Comparison of ENCODE assay signal across 16 cellular contexts in the genomic region with DNA sequence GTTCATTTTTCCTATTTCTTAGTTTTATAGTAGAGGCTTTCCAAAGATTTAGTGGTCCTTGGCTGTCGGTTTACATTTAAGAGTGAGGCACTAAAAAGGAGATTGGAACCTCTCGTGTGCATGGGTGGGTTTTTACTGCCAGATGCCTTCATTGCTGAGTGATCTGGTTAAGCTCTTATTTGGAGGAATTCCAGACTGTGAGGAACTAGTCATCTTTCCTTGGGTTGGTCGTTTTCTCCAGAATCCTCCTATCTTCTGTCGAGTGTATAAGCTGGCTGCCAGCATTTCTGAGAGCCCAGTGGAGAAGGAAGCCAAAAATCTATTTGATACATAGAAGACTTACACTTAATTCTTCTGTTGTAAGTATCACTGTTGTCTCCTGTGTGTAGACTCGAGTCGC. TPM values are rescaled to one million over a fixed set of nuclear protein-coding genes. Genes with fewer than 3 reads are reported as not detected.
DNase-seq lines count a peak whose midpoint lies in the region; FAIRE-seq and TF ChIP-seq lines count a peak whose summit lies in the region.
"Had no signal": no experiment of that assay in that cellular context is flagged by ENCODE, and none has a peak within 500 bp of the region (broad histone marks: within the 10 kb centered on the region; RNA-seq: fewer than 3 reads in every experiment).

No MANE protein-coding gene starts in this region.

- H3K9me3 ChIP-seq in CD4-positive, alpha-beta memory T cell (ENCODE audit: control insufficient read depth in 1 of 2, low read length in 2 of 2) = no peaks in the 10 kb centered on the region
- H3K9me3 ChIP-seq in MG63 = no peaks in the 10 kb centered on the region

- peaks cover 22% of the 10 kb centered on the region for H3K4me1 ChIP-seq in CD4-positive, alpha-beta memory T cell (ENCODE audit: insufficient read depth, low read length)

- H3K4me1 Mint-ChIP-seq in CD4-positive, alpha-beta memory T cell = peaks cover 28 to 50% (median 38%) of the 10 kb centered on the region in 4 donors
- peaks cover 11% of the 10 kb centered on the region for H3K4me1 Mint-ChIP-seq in nephron progenitor cell

- H3K27me3 Mint-ChIP-seq in CD4-positive, alpha-beta memory T cell = no peaks in the 10 kb centered on the region
- no peaks in the 10 kb centered on the region for H3K27me3 Mint-ChIP-seq in nephron progenitor cell (ENCODE audit: low read depth, poor library complexity)
- H3K27me3 Mint-ChIP-seq: naive B cell had no signal

- peaks cover 70% of the 10 kb centered on the region for H3K36me3 ChIP-seq in CD4-positive, alpha-beta memory T cell (ENCODE audit: insufficient read depth, low read length)
- H3K36me3 ChIP-seq in MG63 = peaks cover 77% of the 10 kb centered on the region

- CTCF ChIA-PET in CD4-positive, alpha-beta memory T cell (lab: Charles Lee; ENCODE audit: partially characterized antibody) = no interaction called here

- H3K4me3 Mint-ChIP-seq in CD4-positive, alpha-beta memory T cell = no peak overlapping the region
- H3K4me3 Mint-ChIP-seq in nephron progenitor cell = no peak overlapping the region
- H3K4me3 Mint-ChIP-seq: activated T-helper 1 cell treated with anti-CD3 and anti-CD28 coated beads, Interleukin-12 subunit alpha, Interleukin-12 subunit beta, Interleukin-2, Interleukin-4 antibody, amounts not matched to agents 30 ng/mL and 10 ng/mL and 1 ng/mL, durations not matched to agents 14 hours and 24 hours and 36 hours; naive B cell had no signal

- no peak for TF ChIP-seq POLR2A in GM12892 (IDR thresholded peaks at IDR 0.05; ENCODE audit: low read depth, low read length)

- H3K27ac Mint-ChIP-seq in CD4-positive, alpha-beta memory T cell = peak overlapping the region in 4 of 7 donors; percentile 19 to 74 (median 40)
- peak overlapping the region; percentile 36 for H3K27ac Mint-ChIP-seq in nephron progenitor cell

- DNase-seq in CD4-positive, alpha-beta memory T cell = no peak
- DNase-seq in MG63 (peak; percentile 59), cardiac fibroblast (ENCODE audit: low read depth in 2 of 2) (peak; percentile 73 to 77), nephron progenitor cell (no peak), T-helper 9 cell (no peak), COR-L47 (lab: John Stamatoyannopoulos, UW) (no peak), GM12892 (ENCODE audit: insufficient read length) (no peak)
- no peak for DNase-seq in stimulated activated naive CD4-positive, alpha-beta T cell (lab: John Stamatoyannopoulos, UW)
- DNase-seq: activated CD4-positive, CD25-positive, alpha-beta regulatory T cell treated with anti-CD3 and anti-CD28 coated beads, Interleukin-2, amount 50 U/mL, for 72 hours; esophagus squamous epithelium; kidney; naive B cell; NCI-H1930 had no signal

- intact Hi-C loops in CD4-positive, alpha-beta memory T cell (cut with micrococcal nuclease) = no loop called here

- POLR2A ChIA-PET in CD4-positive, alpha-beta memory T cell (lab: Charles Lee; ENCODE audit: partially characterized antibody) = interaction anchor here (1.6 kb wide), 1 partner anchor 35 kb away, joined by 5 read pairs; no protein-coding TSS in a partner anchor

- no peak overlapping the region for H3K4me3 ChIP-seq in CD4-positive, alpha-beta memory T cell (ENCODE audit: low read length in 2 of 2)
- H3K4me3 ChIP-seq in MG63 = no peak overlapping the region
- H3K4me3 ChIP-seq in cardiac fibroblast (replicated peaks in 1 of 2; ENCODE audit: low read depth in 2 of 2, low read length in 2 of 2) = no peak overlapping the region
- H3K4me3 ChIP-seq: esophagus squamous epithelium had no signal

- H3K9me3 Mint-ChIP-seq in CD4-positive, alpha-beta memory T cell = peaks cover 0 to 3% (median 0%) of the 10 kb centered on the region in 8 donors
- H3K9me3 Mint-ChIP-seq in nephron progenitor cell = peaks cover 6% of the 10 kb centered on the region
- H3K9me3 Mint-ChIP-seq: activated T-helper 1 cell treated with anti-CD3 and anti-CD28 coated beads, Interleukin-12 subunit alpha, Interleukin-12 subunit beta, Interleukin-2, Interleukin-4 antibody, amounts not matched to agents 30 ng/mL and 10 ng/mL and 1 ng/mL, durations not matched to agents 14 hours and 24 hours and 36 hours had no signal

- H3K27ac ChIP-seq in CD4-positive, alpha-beta memory T cell (ENCODE audit: low read depth, low read length) = no peak overlapping the region
- H3K27ac ChIP-seq: C4-2B, esophagus squamous epithelium, KMS-11 had no signal

- FAIRE-seq in GM12892 (lab: Jason Lieb, UNC) = no peak
- FAIRE-seq: kidney had no signal

- peaks cover 69 to 84% of the 10 kb centered on the region in 2 donors for H3K36me3 Mint-ChIP-seq in CD4-positive, alpha-beta memory T cell
- H3K36me3 Mint-ChIP-seq in nephron progenitor cell (ENCODE audit: low read depth) = peaks cover 97% of the 10 kb centered on the region

- TF ChIP-seq CTCF in cardiac fibroblast (IDR thresholded peaks at IDR 0.05; ENCODE audit: low read depth, low read length) = peak; percentile 17
- no peak for TF ChIP-seq CTCF in nephron progenitor cell (IDR thresholded peaks at IDR 0.05)

- no peaks in the 10 kb centered on the region for H3K27me3 ChIP-seq in CD4-positive, alpha-beta memory T cell (ENCODE audit: insufficient read depth, low read length)
- no peaks in the 10 kb centered on the region for H3K27me3 ChIP-seq in MG63
- H3K27me3 ChIP-seq: esophagus squamous epithelium had no signal

RNA-seq across cellular contexts. Expression of a gene that starts 22.6 kb away (rescaled TPM):
- 100 to 1,000 TPM; 282 to 287 TPM for total RNA-seq in CD4-positive, alpha-beta memory T cell
- polyA plus RNA-seq in CD4-positive, alpha-beta memory T cell = 100 to 1,000 TPM; 180 to 181 TPM
- 93.5 and 95.1 TPM in 2 replicates for total RNA-seq in MG63 (2014; rRNA removed; shearing (Covaris generic); ENCODE audit: low replicate concordance)
- 132 TPM for polyA plus RNA-seq in GM12892 (2012; ENCODE audit: missing spikeins)

RNA-seq across cellular contexts. Expression of a gene that starts 33.9 kb away (rescaled TPM):
- total RNA-seq in CD4-positive, alpha-beta memory T cell = 1 to 10 TPM; 8.0 to 9.7 TPM
- 10 to 100 TPM in 1 of 2 donors, 1 to 10 TPM in 1; 9.7 to 10.4 TPM for polyA plus RNA-seq in CD4-positive, alpha-beta memory T cell
- 4.3 and 17.7 TPM in 2 replicates for total RNA-seq in MG63 (2014; rRNA removed; shearing (Covaris generic); ENCODE audit: low replicate concordance)
- polyA plus RNA-seq in GM12892 (2012; ENCODE audit: missing spikeins) = 8.3 TPM

Comparison
In these comparisons a context has a peak if more than half of its experiments do, and no peak if none do; other contexts are left out.
1. DNase-seq: peak in MG63 (single experiment) and cardiac fibroblast (2 of 2); none in CD4-positive, alpha-beta memory T cell (0 of 5), nephron progenitor cell (single experiment), T-helper 9 cell (single experiment), COR-L47 (single experiment), GM12892 (single experiment) and stimulated activated naive CD4-positive, alpha-beta T cell (0 of 6).